19 cellular contexts compared by ENCODE assay signal in genomic region chr10:34651381-34651780, GRCh38.
DNase-seq lines count a peak whose midpoint lies in the region; ATAC-seq and TF ChIP-seq lines count a peak whose summit lies in the region.
"Had no signal": no experiment of that assay in that cellular context is flagged by ENCODE, and none has a peak within 500 bp of the region (broad histone marks: within the 10 kb centered on the region; RNA-seq: fewer than 3 reads in every experiment).

No MANE protein-coding gene starts in this region.

- no peak overlapping the region for H3K4me2 ChIP-seq in osteoblast (ENCODE audit: insufficient read depth, low read length)

- H3K27ac ChIP-seq in right atrium auricular region (no peak overlapping the region), left ventricle myocardium inferior (replicated peaks) (peak overlapping the region; percentile 21), muscle layer of colon (ENCODE audit: low read depth, low read length) (peak overlapping the region; percentile 6), osteoblast (ENCODE audit: low read depth, low read length) (no peak overlapping the region)
- H3K27ac ChIP-seq: BLaER1 treated with 17β-estradiol and CSF1 and Interleukin-3, amounts not matched to agents 10 nM and 100 nM had no signal

- peaks cover 28% of the 10 kb centered on the region for H3K79me2 ChIP-seq in osteoblast (ENCODE audit: insufficient read depth, low read length)

- H3K4me1 ChIP-seq in right atrium auricular region (peaks cover 0 to 26% of the 10 kb centered on the region in 2 donors), left ventricle myocardium inferior (peaks cover 61% of the 10 kb centered on the region), muscle layer of colon (ENCODE audit: insufficient read depth, low read length) (peaks cover 65% of the 10 kb centered on the region), mucosa of descending colon (ENCODE audit: low read depth) (peaks cover 7% of the 10 kb centered on the region), osteoblast (ENCODE audit: insufficient read depth, low read length) (peaks cover 7% of the 10 kb centered on the region)

- H3K4me3 ChIP-seq in right atrium auricular region (no peak overlapping the region), left ventricle myocardium inferior (no peak overlapping the region), muscle layer of colon (ENCODE audit: low read depth in 1 of 2, low read length in 2 of 2) (peak overlapping the region in 1 of 2 donors; percentile 12), mucosa of descending colon (no peak overlapping the region), osteoblast (ENCODE audit: insufficient read depth, low read length) (no peak overlapping the region)
- H3K4me3 ChIP-seq: BLaER1 treated with 17β-estradiol and CSF1 and Interleukin-3, amounts not matched to agents 10 nM and 100 nM had no signal

- H2AFZ ChIP-seq in osteoblast (ENCODE audit: low read length), result no peak overlapping the region

- in situ Hi-C loops in GM13976 (cut with MboI; ENCODE audit: low sequenced_read_pairs, unreplicated experiment), result loop anchor here (25.0 kb wide), 1 partner anchor 561 kb away; no protein-coding TSS in a partner anchor

- H3K4me3 Mint-ChIP-seq in chondrocyte (ENCODE audit: unreplicated experiment), result no peak overlapping the region
- H3K4me3 Mint-ChIP-seq: IgD-negative memory B cell had no signal

- intact Hi-C loops in Right ventricle myocardium superior (cut with DNase I), result loop anchor here (10.0 kb wide), 1 partner anchor 313 kb away; no protein-coding TSS in a partner anchor
- intact Hi-C loops in left ventricle myocardium inferior (cut with micrococcal nuclease), result no loop called here
- intact Hi-C loops in mucosa of descending colon (cut with DNase I, micrococcal nuclease), result loop anchor here in 1 of 2 donors (10.0 kb wide), 1 partner anchor 163 kb away; the partner anchor contains the start of gene PARD3

- no peaks in the 10 kb centered on the region for H3K27me3 Mint-ChIP-seq in chondrocyte (ENCODE audit: low read depth)
- H3K27me3 Mint-ChIP-seq: IgD-negative memory B cell had no signal

- no peaks in the 10 kb centered on the region for H3K9me3 Mint-ChIP-seq in chondrocyte (ENCODE audit: low read depth)
- H3K9me3 Mint-ChIP-seq: IgD-negative memory B cell had no signal

- H3K36me3 ChIP-seq in right atrium auricular region, result no peaks in the 10 kb centered on the region
- no peaks in the 10 kb centered on the region for H3K36me3 ChIP-seq in left ventricle myocardium inferior
- H3K36me3 ChIP-seq in muscle layer of colon (ENCODE audit: insufficient read depth, low read length), result no peaks in the 10 kb centered on the region
- H3K36me3 ChIP-seq in mucosa of descending colon (ENCODE audit: low read depth), result no peaks in the 10 kb centered on the region
- no peaks in the 10 kb centered on the region for H3K36me3 ChIP-seq in osteoblast (ENCODE audit: insufficient read depth, low read length)
- H3K36me3 ChIP-seq: BLaER1 treated with 17β-estradiol and CSF1 and Interleukin-3, amounts not matched to agents 10 nM and 100 nM had no signal

- no peak overlapping the region for H3K27ac Mint-ChIP-seq in chondrocyte (ENCODE audit: unreplicated experiment)
- H3K27ac Mint-ChIP-seq: IgD-negative memory B cell had no signal

- H4K20me1 ChIP-seq in osteoblast (ENCODE audit: insufficient read depth, low read length), result peaks cover 35% of the 10 kb centered on the region

- no peak overlapping the region for H3K9ac ChIP-seq in muscle layer of colon (ENCODE audit: low read length)
- H3K9ac ChIP-seq: BLaER1 treated with 17β-estradiol and CSF1 and Interleukin-3, amounts not matched to agents 10 nM and 100 nM had no signal

- no peaks in the 10 kb centered on the region for H3K36me3 Mint-ChIP-seq in chondrocyte (ENCODE audit: low read depth)
- H3K36me3 Mint-ChIP-seq: IgD-negative memory B cell had no signal

- DNase-seq in Right ventricle myocardium superior (no peak), right atrium auricular region (ENCODE audit: low spot score) (no peak), left ventricle myocardium inferior (no peak), chondrocyte (ENCODE audit: low spot score) (no peak), GM13976 (ENCODE audit: low spot score) (no peak), mucosa of descending colon (no peak), osteoblast (ENCODE audit: insufficient read length, low spot score, missing footprints) (no peak)
- DNase-seq: 8988T; EL; NCI-H146; NCI-H2107; NCI-H226; NK-92 treated with Interleukin-12 subunit alpha and Interleukin-12 subunit beta, amount 100 ng/mL, for 24 hours; OCI-M1; RPMI8226 had no signal

- H3K4me1 Mint-ChIP-seq in chondrocyte (ENCODE audit: low read depth), result peaks cover 13% of the 10 kb centered on the region
- H3K4me1 Mint-ChIP-seq: IgD-negative memory B cell had no signal

- TF ChIP-seq CTCF in right atrium auricular region (IDR thresholded peaks at IDR 0.05) (no peak), left ventricle myocardium inferior (IDR thresholded peaks at IDR 0.05; ENCODE audit: borderline replicate concordance) (no peak), chondrocyte (IDR thresholded peaks at IDR 0.05) (no peak), GM13976 (IDR thresholded peaks at IDR 0.05; ENCODE audit: borderline replicate concordance, control extremely low read depth, extremely low read depth, insufficient read depth, missing control alignments) (no peak), mucosa of descending colon (IDR thresholded peaks at IDR 0.05) (no peak), osteoblast (IDR thresholded peaks at IDR 0.05; ENCODE audit: extremely low read depth, low read depth, low read length) (no peak)

- ATAC-seq in Right ventricle myocardium superior (ENCODE audit: poor library complexity) (peak; percentile 8), mucosa of descending colon (no peak)
- ATAC-seq: HCT116 had no signal

- H3K27me3 ChIP-seq in right atrium auricular region, result no peaks in the 10 kb centered on the region
- H3K27me3 ChIP-seq in left ventricle myocardium inferior (ENCODE audit: low read depth), result no peaks in the 10 kb centered on the region
- H3K27me3 ChIP-seq in muscle layer of colon (ENCODE audit: control insufficient read depth in 1 of 2, insufficient read depth in 2 of 2, low read length in 2 of 2), result no peaks in the 10 kb centered on the region
- H3K27me3 ChIP-seq in osteoblast (ENCODE audit: insufficient read depth, low read length), result no peaks in the 10 kb centered on the region
- H3K27me3 ChIP-seq: BLaER1 treated with 17β-estradiol and CSF1 and Interleukin-3, amounts not matched to agents 10 nM and 100 nM had no signal

- H3K9me3 ChIP-seq in right atrium auricular region (no peaks in the 10 kb centered on the region), left ventricle myocardium inferior (replicated peaks) (no peaks in the 10 kb centered on the region), muscle layer of colon (ENCODE audit: low read length) (no peaks in the 10 kb centered on the region), mucosa of descending colon (no peaks in the 10 kb centered on the region), osteoblast (ENCODE audit: low read depth, low read length) (no peaks in the 10 kb centered on the region)
- H3K9me3 ChIP-seq: BLaER1 treated with 17β-estradiol and CSF1 and Interleukin-3, amounts not matched to agents 10 nM and 100 nM had no signal

Comparison
In these comparisons a context has a peak if more than half of its experiments do, and no peak if none do; other contexts are left out.
1. H3K27ac ChIP-seq: peak in left ventricle myocardium inferior (single experiment) and muscle layer of colon (single experiment); none in right atrium auricular region (0 of 2) and osteoblast (single experiment).